10 cellular contexts compared by ENCODE assay signal in the genomic region with DNA sequence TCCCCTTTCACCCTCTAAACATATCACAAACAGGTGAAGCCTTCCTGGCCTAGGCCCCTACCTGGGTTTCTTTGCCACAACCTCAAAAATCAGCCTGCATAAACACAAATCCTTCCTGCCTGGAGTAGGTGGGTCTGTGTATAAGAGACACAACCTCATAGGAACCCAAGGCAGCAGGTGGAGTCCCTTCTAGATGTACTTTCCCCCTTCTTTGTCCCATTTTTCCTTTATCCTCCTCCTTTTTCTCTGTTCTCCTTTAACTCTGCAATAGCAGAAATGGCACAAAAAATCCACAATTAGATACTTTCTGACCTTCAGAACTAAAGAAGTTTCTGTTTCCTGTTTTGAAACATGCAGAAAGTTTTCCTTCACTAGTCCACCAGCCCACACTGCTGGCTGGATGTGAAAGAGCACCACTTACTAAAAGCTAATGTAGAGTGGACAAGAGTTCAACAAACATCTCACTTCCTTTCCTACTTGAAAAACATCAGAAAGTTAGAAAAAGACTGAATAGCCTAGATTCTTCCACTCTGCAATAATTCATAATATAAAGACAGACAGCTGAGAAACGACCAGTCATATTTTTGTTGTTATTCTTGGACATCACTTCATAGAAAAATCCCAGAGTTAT. TPM values are rescaled to one million over a fixed set of nuclear protein-coding genes. Genes with fewer than 3 reads are reported as not detected.
DNase-seq lines count a peak whose midpoint lies in the region; ATAC-seq, FAIRE-seq and TF ChIP-seq lines count a peak whose summit lies in the region.
"Had no signal": no experiment of that assay in that cellular context is flagged by ENCODE, and none has a peak within 500 bp of the region (broad histone marks: within the 10 kb centered on the region; RNA-seq: fewer than 3 reads in every experiment).

No MANE protein-coding gene starts in this region.

- peak overlapping the region; percentile 82 for H3K27ac Mint-ChIP-seq in dendritic cell treated with granulocyte-macrophage colony-stimulating factor and Interleukin-4, amounts not matched to agents 40 ng/mL and 50 ng/mL, for 4 days

- in situ Hi-C loops in KBM-7 (cut with MboI; ENCODE audit: low pct_unique_long_range_greater_than_20kb, low sequenced_read_pairs) = no loop called here

- peak overlapping the region; percentile 51 for H3K4me3 Mint-ChIP-seq in dendritic cell treated with granulocyte-macrophage colony-stimulating factor and Interleukin-4, amounts not matched to agents 40 ng/mL and 50 ng/mL, for 4 days

- no peaks in the 10 kb centered on the region for H3K27me3 ChIP-seq in osteoblast (ENCODE audit: insufficient read depth, low read length)
- no peaks in the 10 kb centered on the region for H3K27me3 ChIP-seq in hepatocyte

- H3K9me2 ChIP-seq in hepatocyte (replicated peaks; ENCODE audit: insufficient read depth) = no peaks in the 10 kb centered on the region

- intact Hi-C loops in dendritic cell treated with granulocyte-macrophage colony-stimulating factor and Interleukin-4, amounts not matched to agents 40 ng/mL and 50 ng/mL, for 4 days (cut with micrococcal nuclease) = loop anchor here (2.0 kb wide), 1 partner anchor 55 kb away; no protein-coding TSS in a partner anchor

- H3K4me1 ChIP-seq in osteoblast (ENCODE audit: insufficient read depth, low read length) = peaks cover 28% of the 10 kb centered on the region
- H3K4me1 ChIP-seq in hepatocyte (ENCODE audit: insufficient read depth) = peaks cover 7% of the 10 kb centered on the region

- peaks cover 78% of the 10 kb centered on the region for H3K36me3 Mint-ChIP-seq in dendritic cell treated with granulocyte-macrophage colony-stimulating factor and Interleukin-4, amounts not matched to agents 40 ng/mL and 50 ng/mL, for 4 days (ENCODE audit: low read depth)

- H4K20me1 ChIP-seq in osteoblast (ENCODE audit: insufficient read depth, low read length) (no peaks in the 10 kb centered on the region), hepatocyte (ENCODE audit: insufficient read depth, poor library complexity, severe bottlenecking) (no peaks in the 10 kb centered on the region)

- ATAC-seq in HG03095 (IDR thresholded peaks at IDR 0.05; ENCODE audit: unreplicated experiment) (peak; percentile 75), HG03280 (IDR thresholded peaks at IDR 0.05; ENCODE audit: unreplicated experiment) (no peak)

- TF ChIP-seq CTCF in osteoblast (IDR thresholded peaks at IDR 0.05; ENCODE audit: extremely low read depth, low read depth, low read length) (no peak), hepatocyte (IDR thresholded peaks at IDR 0.05; ENCODE audit: poor library complexity) (no peak)

- H3K4me3 ChIP-seq in osteoblast (ENCODE audit: insufficient read depth, low read length) (no peak overlapping the region), hepatocyte (no peak overlapping the region)

- DNase-seq in GM18507 (ENCODE audit: extremely low spot score, insufficient read length, low read depth) (no peak), osteoblast (ENCODE audit: insufficient read length, low spot score, missing footprints) (no peak), SHP77 treated with DMSO at 0.1 percent for 48 hours (lab: John Stamatoyannopoulos, UW) (no peak), hepatocyte (ENCODE audit: low spot score) (no peak), KBM-7 (no peak)
- DNase-seq: SHP77 had no signal

- FAIRE-seq in GM18507 (lab: Jason Lieb, UNC) = peak; percentile 12
- FAIRE-seq: bronchial epithelial cell had no signal

- H3K36me3 ChIP-seq in osteoblast (ENCODE audit: insufficient read depth, low read length) (no peaks in the 10 kb centered on the region), hepatocyte (replicated peaks; ENCODE audit: insufficient read depth, low read depth) (no peaks in the 10 kb centered on the region)

- WGBS in hepatocyte (ENCODE audit: low lambda C conversion rate, missing lambda C conversion rate) = 81% methylated on average over 1 of the region's 1 CpG

- peak overlapping the region; percentile 38 for H2AFZ ChIP-seq in osteoblast (ENCODE audit: low read length)
- no peak overlapping the region for H2AFZ ChIP-seq in hepatocyte

- H3K4me2 ChIP-seq in osteoblast (ENCODE audit: insufficient read depth, low read length) = no peak overlapping the region
- no peak overlapping the region for H3K4me2 ChIP-seq in hepatocyte

- no peaks in the 10 kb centered on the region for H3K9me3 ChIP-seq in osteoblast (ENCODE audit: low read depth, low read length)
- H3K9me3 ChIP-seq in hepatocyte (ENCODE audit: low read depth) = no peaks in the 10 kb centered on the region

- peaks cover 65% of the 10 kb centered on the region for H3K4me1 Mint-ChIP-seq in dendritic cell treated with granulocyte-macrophage colony-stimulating factor and Interleukin-4, amounts not matched to agents 40 ng/mL and 50 ng/mL, for 4 days (ENCODE audit: low read depth)

- H3K27ac ChIP-seq in osteoblast (ENCODE audit: low read depth, low read length) (no peak overlapping the region), hepatocyte (no peak overlapping the region)

- no peaks in the 10 kb centered on the region for H3K9me3 Mint-ChIP-seq in dendritic cell treated with granulocyte-macrophage colony-stimulating factor and Interleukin-4, amounts not matched to agents 40 ng/mL and 50 ng/mL, for 4 days

- H3K27me3 Mint-ChIP-seq in dendritic cell treated with granulocyte-macrophage colony-stimulating factor and Interleukin-4, amounts not matched to agents 40 ng/mL and 50 ng/mL, for 4 days = no peaks in the 10 kb centered on the region

- H3K79me2 ChIP-seq in osteoblast (ENCODE audit: insufficient read depth, low read length) (no peaks in the 10 kb centered on the region), hepatocyte (peaks cover 42% of the 10 kb centered on the region)

RNA-seq across cellular contexts. Expression of a gene that starts 11.2 kb away (rescaled TPM):
- 10.9 and 13.6 TPM in 2 replicates for total RNA-seq in osteoblast
- total RNA-seq in hepatocyte = 225 and 261 TPM in 2 replicates
- 153 and 186 TPM in 2 replicates for polyA plus RNA-seq in hepatocyte

Comparison
In these comparisons a context has a peak if more than half of its experiments do, and no peak if none do; other contexts are left out.
1. RNA of a gene that starts 11.2 kb away (total RNA-seq): 225 to 261 TPM in hepatocyte; 10.9 to 13.6 TPM in osteoblast; every median in the first group is over 10 times any median in the second.